17 cellular contexts compared by ENCODE assay signal in genomic region chr4:183321079-183321478, GRCh38. TPM values are rescaled to one million over a fixed set of nuclear protein-coding genes. Genes with fewer than 3 reads are reported as not detected.
A peak's percentile ranks its signal among the peaks of the same experiment; 100 is the strongest.
DNase-seq lines count a peak whose midpoint lies in the region; ATAC-seq lines count a peak whose summit lies in the region.
"Had no signal": no experiment of that assay in that cellular context is flagged by ENCODE, and none has a peak within 500 bp of the region (broad histone marks: within the 10 kb centered on the region; RNA-seq: fewer than 3 reads in every experiment).

No MANE protein-coding gene starts in this region.

- H3K27me3 ChIP-seq in CD8-positive, alpha-beta memory T cell (ENCODE audit: insufficient read depth, low read length, poor library complexity, severe bottlenecking): no peaks in the 10 kb centered on the region

- ATAC-seq in GM19324 (IDR thresholded peaks at IDR 0.05; ENCODE audit: low FRiP score, unreplicated experiment) (peak; percentile 56), HG03378 (IDR thresholded peaks at IDR 0.05; ENCODE audit: unreplicated experiment) (peak; percentile 64), GM21367 (IDR thresholded peaks at IDR 0.05; ENCODE audit: unreplicated experiment) (no peak)

- H3K4me3 ChIP-seq in CD8-positive, alpha-beta memory T cell (ENCODE audit: low read length): no peak overlapping the region

- H3K4me1 ChIP-seq in CD8-positive, alpha-beta memory T cell (ENCODE audit: insufficient read depth, low read length): peaks cover 12% of the 10 kb centered on the region

- peak in 2 of 5 donors; percentile 40 to 51 for DNase-seq in CD8-positive, alpha-beta memory T cell
- DNase-seq in immature natural killer cell (peak; percentile 68 to 73 (median 69)), islet precursor cell (no peak), AG20443 (ENCODE audit: low spot score) (no peak)
- DNase-seq in activated T-helper 1 cell treated with anti-CD3 and anti-CD28 coated beads, Interleukin-12 subunit alpha, Interleukin-12 subunit beta, Interleukin-2, Interleukin-4 antibody, amounts not matched to agents 30 ng/mL and 10 ng/mL and 1 ng/mL, durations not matched to agents 14 hours and 24 hours and 36 hours (ENCODE audit: low spot score): no peak
- DNase-seq: activated CD8-positive, alpha-beta memory T cell treated with anti-CD3 and anti-CD28 coated beads for 24 hours; activated naive CD4-positive, alpha-beta T cell treated with anti-CD3 and anti-CD28 coated beads for 36 hours; H9; SIG-M5; stimulated activated CD8-positive, alpha-beta memory T cell treated with anti-CD3 and anti-CD28 coated beads, Interleukin-4, amount 100 ng/mL, for 48 hours had no signal

- no peaks in the 10 kb centered on the region for H3K36me3 ChIP-seq in CD8-positive, alpha-beta memory T cell (ENCODE audit: insufficient read depth, low read length)

- H3K4me3 Mint-ChIP-seq in CD8-positive, alpha-beta memory T cell: peak overlapping the region in 6 of 7 donors; percentile 8 to 75 (median 33)
- H3K4me3 Mint-ChIP-seq in immature natural killer cell: peak overlapping the region; percentile 68 to 80 (median 73)
- H3K4me3 Mint-ChIP-seq in activated T-helper 1 cell treated with anti-CD3 and anti-CD28 coated beads, Interleukin-12 subunit alpha, Interleukin-12 subunit beta, Interleukin-2, Interleukin-4 antibody, amounts not matched to agents 30 ng/mL and 10 ng/mL and 1 ng/mL, durations not matched to agents 14 hours and 24 hours and 36 hours: no peak overlapping the region
- H3K4me3 Mint-ChIP-seq: activated naive CD4-positive, alpha-beta T cell treated with anti-CD3 and anti-CD28 coated beads for 36 hours; H9 had no signal

- no peaks in the 10 kb centered on the region for H3K9me3 ChIP-seq in CD8-positive, alpha-beta memory T cell (ENCODE audit: low read length)

- H3K9me3 Mint-ChIP-seq in CD8-positive, alpha-beta memory T cell: no peaks in the 10 kb centered on the region
- no peaks in the 10 kb centered on the region for H3K9me3 Mint-ChIP-seq in immature natural killer cell
- no peaks in the 10 kb centered on the region for H3K9me3 Mint-ChIP-seq in activated T-helper 1 cell treated with anti-CD3 and anti-CD28 coated beads, Interleukin-12 subunit alpha, Interleukin-12 subunit beta, Interleukin-2, Interleukin-4 antibody, amounts not matched to agents 30 ng/mL and 10 ng/mL and 1 ng/mL, durations not matched to agents 14 hours and 24 hours and 36 hours

- CTCF ChIA-PET in CD8-positive, alpha-beta memory T cell (lab: Charles Lee): no interaction called here

- no peak overlapping the region for H3K27ac ChIP-seq in CD8-positive, alpha-beta memory T cell (ENCODE audit: low read depth, low read length)

- peaks cover 0 to 4% (median 0%) of the 10 kb centered on the region in 3 donors for H3K36me3 Mint-ChIP-seq in CD8-positive, alpha-beta memory T cell
- peaks cover 0 to 4% (median 0%) of the 10 kb centered on the region in 3 donors for H3K36me3 Mint-ChIP-seq in immature natural killer cell
- no peaks in the 10 kb centered on the region for H3K36me3 Mint-ChIP-seq in activated T-helper 1 cell treated with anti-CD3 and anti-CD28 coated beads, Interleukin-12 subunit alpha, Interleukin-12 subunit beta, Interleukin-2, Interleukin-4 antibody, amounts not matched to agents 30 ng/mL and 10 ng/mL and 1 ng/mL, durations not matched to agents 14 hours and 24 hours and 36 hours (ENCODE audit: low read depth)

- peak overlapping the region in 6 of 8 donors; percentile 22 to 76 (median 60) for H3K27ac Mint-ChIP-seq in CD8-positive, alpha-beta memory T cell
- peak overlapping the region; percentile 35 to 85 (median 74) for H3K27ac Mint-ChIP-seq in immature natural killer cell
- no peak overlapping the region for H3K27ac Mint-ChIP-seq in activated T-helper 1 cell treated with anti-CD3 and anti-CD28 coated beads, Interleukin-12 subunit alpha, Interleukin-12 subunit beta, Interleukin-2, Interleukin-4 antibody, amounts not matched to agents 30 ng/mL and 10 ng/mL and 1 ng/mL, durations not matched to agents 14 hours and 24 hours and 36 hours
- H3K27ac Mint-ChIP-seq: activated naive CD4-positive, alpha-beta T cell treated with anti-CD3 and anti-CD28 coated beads for 36 hours had no signal

- H3K27me3 Mint-ChIP-seq in CD8-positive, alpha-beta memory T cell: peaks cover 4 to 27% of the 10 kb centered on the region in 2 donors
- H3K27me3 Mint-ChIP-seq in immature natural killer cell (ENCODE audit: low read depth in 3 of 3): peaks cover 13 to 26% (median 13%) of the 10 kb centered on the region in 3 donors
- H3K27me3 Mint-ChIP-seq in activated T-helper 1 cell treated with anti-CD3 and anti-CD28 coated beads, Interleukin-12 subunit alpha, Interleukin-12 subunit beta, Interleukin-2, Interleukin-4 antibody, amounts not matched to agents 30 ng/mL and 10 ng/mL and 1 ng/mL, durations not matched to agents 14 hours and 24 hours and 36 hours (ENCODE audit: insufficient read depth): no peaks in the 10 kb centered on the region

- peaks cover 10 to 18% (median 12%) of the 10 kb centered on the region in 3 donors for H3K4me1 Mint-ChIP-seq in CD8-positive, alpha-beta memory T cell
- H3K4me1 Mint-ChIP-seq in immature natural killer cell: peaks cover 39 to 48% of the 10 kb centered on the region in 2 donors
- peaks cover 13% of the 10 kb centered on the region for H3K4me1 Mint-ChIP-seq in activated T-helper 1 cell treated with anti-CD3 and anti-CD28 coated beads, Interleukin-12 subunit alpha, Interleukin-12 subunit beta, Interleukin-2, Interleukin-4 antibody, amounts not matched to agents 30 ng/mL and 10 ng/mL and 1 ng/mL, durations not matched to agents 14 hours and 24 hours and 36 hours (ENCODE audit: low read depth)

- intact Hi-C loops in activated T-helper 1 cell treated with anti-CD3 and anti-CD28 coated beads, Interleukin-12 subunit alpha, Interleukin-12 subunit beta, Interleukin-2, Interleukin-4 antibody, amounts not matched to agents 30 ng/mL and 10 ng/mL and 1 ng/mL, durations not matched to agents 14 hours and 24 hours and 36 hours (cut with micrococcal nuclease): no loop called here

- POLR2A ChIA-PET in CD8-positive, alpha-beta memory T cell (lab: Charles Lee): no interaction called here

RNA-seq across cellular contexts. Expression of gene CLDN22, which starts 1.0 kb away (rescaled TPM):
- total RNA-seq in CD8-positive, alpha-beta memory T cell: not detected
- not detected for polyA plus RNA-seq in CD8-positive, alpha-beta memory T cell
- under 1 TPM in 1 of 3 donors, not detected in 2; 0.52 TPM for polyA plus RNA-seq in immature natural killer cell
- not detected in 2 replicates for total RNA-seq in activated T-helper 1 cell treated with anti-CD3 and anti-CD28 coated beads, Interleukin-12 subunit alpha, Interleukin-12 subunit beta, Interleukin-2, Interleukin-4 antibody, amounts not matched to agents 30 ng/mL and 10 ng/mL and 1 ng/mL, durations not matched to agents 14 hours and 24 hours and 36 hours
- total RNA-seq: activated naive CD4-positive, alpha-beta T cell treated with anti-CD3 and anti-CD28 coated beads for 36 hours; cardiac septum; endothelial cell of umbilical vein; H9; myocyte; pulmonary artery endothelial cell had no signal
- polyA plus RNA-seq: endothelial cell of umbilical vein had no signal

RNA-seq across cellular contexts. Expression of gene CLDN24, which starts 1.1 kb away (rescaled TPM):
- not detected for total RNA-seq in CD8-positive, alpha-beta memory T cell
- polyA plus RNA-seq in CD8-positive, alpha-beta memory T cell: not detected
- polyA plus RNA-seq in immature natural killer cell: not detected
- not detected in 2 replicates for total RNA-seq in activated T-helper 1 cell treated with anti-CD3 and anti-CD28 coated beads, Interleukin-12 subunit alpha, Interleukin-12 subunit beta, Interleukin-2, Interleukin-4 antibody, amounts not matched to agents 30 ng/mL and 10 ng/mL and 1 ng/mL, durations not matched to agents 14 hours and 24 hours and 36 hours
- total RNA-seq: activated naive CD4-positive, alpha-beta T cell treated with anti-CD3 and anti-CD28 coated beads for 36 hours; cardiac septum; endothelial cell of umbilical vein; H9; myocyte; pulmonary artery endothelial cell had no signal
- polyA plus RNA-seq: endothelial cell of umbilical vein had no signal

Comparison
In these comparisons a context has a peak if more than half of its experiments do, and no peak if none do; other contexts are left out.
1. DNase-seq: peak in immature natural killer cell (3 of 3); none in islet precursor cell (single experiment), activated T-helper 1 cell treated with anti-CD3 and anti-CD28 coated beads, Interleukin-12 subunit alpha, Interleukin-12 subunit beta, Interleukin-2, Interleukin-4 antibody, amounts not matched to agents 30 ng/mL and 10 ng/mL and 1 ng/mL, durations not matched to agents 14 hours and 24 hours and 36 hours (single experiment) and AG20443 (single experiment).